Comparison of ENCODE assay signal across 12 cellular contexts in genomic region chr17:8791910-8792270, GRCh38. TPM values are rescaled to one million over a fixed set of nuclear protein-coding genes. Genes with fewer than 3 reads are reported as not detected.
DNase-seq lines count a peak whose midpoint lies in the region; ATAC-seq lines count a peak whose summit lies in the region.
"Had no signal": no experiment of that assay in that cellular context is flagged by ENCODE, and none has a peak within 500 bp of the region (broad histone marks: within the 10 kb centered on the region; RNA-seq: fewer than 3 reads in every experiment).

No MANE protein-coding gene starts in this region.

- no peak overlapping the region for H3K27ac Mint-ChIP-seq in activated CD4-positive, alpha-beta T cell treated with anti-CD3 and anti-CD28 coated beads for 36 hours
- H3K27ac Mint-ChIP-seq in stimulated activated naive B cell treated with anti-CD40 and anti-IgM and Interleukin-4, amounts not matched to agents 10 μg/mL and 1 μg/mL and 100 μg/mL, for 72 hours = no peak overlapping the region
- H3K27ac Mint-ChIP-seq in immature natural killer cell = no peak overlapping the region

- peaks cover 3% of the 10 kb centered on the region for H3K9me3 Mint-ChIP-seq in activated CD4-positive, alpha-beta T cell treated with anti-CD3 and anti-CD28 coated beads for 36 hours (ENCODE audit: low read depth)
- peaks cover 3 to 4% of the 10 kb centered on the region in 2 donors for H3K9me3 Mint-ChIP-seq in stimulated activated naive B cell treated with anti-CD40 and anti-IgM and Interleukin-4, amounts not matched to agents 10 μg/mL and 1 μg/mL and 100 μg/mL, for 72 hours
- H3K9me3 Mint-ChIP-seq in immature natural killer cell = peaks cover 0 to 7% (median 5%) of the 10 kb centered on the region in 6 donors

- peak; percentile 78 for ATAC-seq in activated CD4-positive, alpha-beta T cell treated with anti-CD3 and anti-CD28 coated beads for 36 hours
- peak; percentile 71 for ATAC-seq in esophagus mucosa
- peak; percentile 38 to 39 for ATAC-seq in stimulated activated naive B cell treated with anti-CD40 and anti-IgM and Interleukin-4, amounts not matched to agents 10 μg/mL and 1 μg/mL and 100 μg/mL, for 72 hours (replicated peaks)
- ATAC-seq in HG03571 (IDR thresholded peaks at IDR 0.05; ENCODE audit: unreplicated experiment) = no peak

- intact Hi-C loops in activated CD4-positive, alpha-beta T cell treated with anti-CD3 and anti-CD28 coated beads for 36 hours (cut with DNase I, micrococcal nuclease) = no loop called here

- H3K4me3 Mint-ChIP-seq in activated CD4-positive, alpha-beta T cell treated with anti-CD3 and anti-CD28 coated beads for 36 hours = no peak overlapping the region
- H3K4me3 Mint-ChIP-seq in stimulated activated naive B cell treated with anti-CD40 and anti-IgM and Interleukin-4, amounts not matched to agents 10 μg/mL and 1 μg/mL and 100 μg/mL, for 72 hours = no peak overlapping the region
- H3K4me3 Mint-ChIP-seq in immature natural killer cell = no peak overlapping the region

- CTCF ChIA-PET in activated CD4-positive, alpha-beta T cell treated with anti-CD3 and anti-CD28 coated beads for 36 hours (lab: Charles Lee) = interaction anchor here (1.0 kb wide), 1 partner anchor 87 kb away, joined by 3 read pairs; no protein-coding TSS in a partner anchor

- POLR2A ChIA-PET in activated CD4-positive, alpha-beta T cell treated with anti-CD3 and anti-CD28 coated beads for 36 hours (lab: Charles Lee) = interaction anchor here (0.5 kb wide), 1 partner anchor 408 kb away, joined by 3 read pairs; no protein-coding TSS in a partner anchor

- DNase-seq in activated CD4-positive, alpha-beta T cell treated with anti-CD3 and anti-CD28 coated beads for 36 hours = peak; percentile 25
- DNase-seq in activated CD4-positive, alpha-beta T cell treated with anti-CD3 and anti-CD28 coated beads, Interleukin-2, amount 50 U/mL, for 48 hours = no peak
- DNase-seq in NCI-H226 = peak; percentile 23
- DNase-seq in stimulated activated naive B cell treated with anti-CD40 and anti-IgM and Interleukin-4, amounts not matched to agents 10 μg/mL and 1 μg/mL and 100 μg/mL, for 72 hours = no peak
- no peak for DNase-seq in immature natural killer cell
- no peak for DNase-seq in ecto neural progenitor cell (ENCODE audit: low spot score)
- DNase-seq: activated CD4-positive, alpha-beta T cell treated with anti-CD3 and anti-CD28 coated beads, Interleukin-2, amount 50 U/mL, for 1 hour; NCI-H2029 treated with DMSO at 0.1 percent for 48 hours had no signal

- H3K27me3 Mint-ChIP-seq in activated CD4-positive, alpha-beta T cell treated with anti-CD3 and anti-CD28 coated beads for 36 hours = peaks cover 6% of the 10 kb centered on the region
- H3K27me3 Mint-ChIP-seq in stimulated activated naive B cell treated with anti-CD40 and anti-IgM and Interleukin-4, amounts not matched to agents 10 μg/mL and 1 μg/mL and 100 μg/mL, for 72 hours = peaks cover 9 to 15% of the 10 kb centered on the region in 2 donors
- H3K27me3 Mint-ChIP-seq in immature natural killer cell (ENCODE audit: low read depth in 3 of 3) = peaks cover 0 to 14% (median 2%) of the 10 kb centered on the region in 3 donors

- H3K4me1 Mint-ChIP-seq in activated CD4-positive, alpha-beta T cell treated with anti-CD3 and anti-CD28 coated beads for 36 hours = no peaks in the 10 kb centered on the region
- peaks cover 6 to 7% of the 10 kb centered on the region in 2 donors for H3K4me1 Mint-ChIP-seq in stimulated activated naive B cell treated with anti-CD40 and anti-IgM and Interleukin-4, amounts not matched to agents 10 μg/mL and 1 μg/mL and 100 μg/mL, for 72 hours
- no peaks in the 10 kb centered on the region for H3K4me1 Mint-ChIP-seq in immature natural killer cell

- no peaks in the 10 kb centered on the region for H3K36me3 Mint-ChIP-seq in activated CD4-positive, alpha-beta T cell treated with anti-CD3 and anti-CD28 coated beads for 36 hours (ENCODE audit: low read depth)
- H3K36me3 Mint-ChIP-seq in stimulated activated naive B cell treated with anti-CD40 and anti-IgM and Interleukin-4, amounts not matched to agents 10 μg/mL and 1 μg/mL and 100 μg/mL, for 72 hours = no peaks in the 10 kb centered on the region
- H3K36me3 Mint-ChIP-seq in immature natural killer cell = peaks cover 0 to 3% (median 0%) of the 10 kb centered on the region in 3 donors

RNA-seq across cellular contexts. Expression of gene MFSD6L, which starts 7.3 kb away (rescaled TPM):
- total RNA-seq in activated CD4-positive, alpha-beta T cell treated with anti-CD3 and anti-CD28 coated beads for 36 hours = under 1 TPM; 0.07 TPM
- 0.72 TPM for total RNA-seq in esophagus mucosa
- not detected for polyA plus RNA-seq in immature natural killer cell
- total RNA-seq: frontal cortex had no signal

RNA-seq across cellular contexts. Expression of gene SPDYE4, which starts 33.5 kb away (rescaled TPM):
- not detected for total RNA-seq in activated CD4-positive, alpha-beta T cell treated with anti-CD3 and anti-CD28 coated beads for 36 hours
- total RNA-seq in esophagus mucosa = not detected
- not detected for polyA plus RNA-seq in immature natural killer cell
- total RNA-seq: frontal cortex, lung had no signal
- polyA plus RNA-seq: lung had no signal

RNA-seq across cellular contexts. Expression of gene CCDC42, which starts 47.3 kb away (rescaled TPM):
- under 1 TPM; 0.14 to 0.23 TPM for total RNA-seq in activated CD4-positive, alpha-beta T cell treated with anti-CD3 and anti-CD28 coated beads for 36 hours
- not detected for total RNA-seq in esophagus mucosa
- not detected for polyA plus RNA-seq in immature natural killer cell

Comparison
In these comparisons a context has a peak if more than half of its experiments do, and no peak if none do; other contexts are left out.
1. DNase-seq: peak in activated CD4-positive, alpha-beta T cell treated with anti-CD3 and anti-CD28 coated beads for 36 hours (single experiment) and NCI-H226 (single experiment); none in activated CD4-positive, alpha-beta T cell treated with anti-CD3 and anti-CD28 coated beads, Interleukin-2, amount 50 U/mL, for 48 hours (0 of 2), stimulated activated naive B cell treated with anti-CD40 and anti-IgM and Interleukin-4, amounts not matched to agents 10 μg/mL and 1 μg/mL and 100 μg/mL, for 72 hours (single experiment), immature natural killer cell (0 of 3) and ecto neural progenitor cell (single experiment).